Comparison of ENCODE assay signal across 1 cellular context in genomic region chr4:112857461-112857860, GRCh38.
TF ChIP-seq lines count a peak whose summit lies in the region.

No MANE protein-coding gene starts in this region.

TF ChIP-seq in SK-N-SH, 30 proteins besides CTCF, POLR2A, EP300 and RAD21 (continued from another document):
- TF ChIP-seq REST (IDR thresholded peaks at IDR 0.05; ENCODE audit: low read depth, low read length) (no peak), FOXJ3 (CRISPR knock-in tag; IDR thresholded peaks at IDR 0.05) (no peak), MEF2A (IDR thresholded peaks at IDR 0.05; ENCODE audit: borderline replicate concordance, low read depth) (peak; percentile 45; the same call in 1 of the 2 replicates)
